In the genomic region with DNA sequence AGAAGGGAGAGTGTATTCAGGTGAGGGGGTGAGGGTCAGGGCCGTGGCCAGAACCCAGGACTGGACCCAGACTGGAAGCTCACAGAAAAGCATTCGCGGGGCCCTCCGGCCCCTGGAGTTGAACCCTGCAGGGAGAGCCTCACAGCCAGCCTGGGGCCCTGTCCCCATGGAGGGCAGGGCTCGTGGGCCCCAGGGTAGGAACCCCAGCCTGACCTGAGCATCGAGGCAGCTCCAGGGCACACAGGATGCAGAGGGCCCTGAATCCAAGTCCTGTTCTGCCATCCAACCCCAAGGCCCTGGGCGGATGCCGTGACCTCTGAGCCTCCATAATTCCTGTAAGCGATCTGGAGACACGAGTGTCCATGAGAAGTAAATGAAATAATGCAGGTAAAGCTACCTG, we compare ENCODE assay signal across 33 cellular contexts.
"Had no signal": no experiment of that assay in that cellular context is flagged by ENCODE, and none has a peak within 500 bp of the region (broad histone marks: within the 10 kb centered on the region; RNA-seq: fewer than 3 reads in every experiment).

No MANE protein-coding gene starts in this region.

- H3K27ac ChIP-seq: adrenal gland, body of pancreas, brain microvascular endothelial cell, breast epithelium, VCaP had no signal

- FAIRE-seq: astrocyte, TTC549 had no signal

- H3K36me3 ChIP-seq: adrenal gland, brain microvascular endothelial cell, breast epithelium had no signal

- DNase-seq: activated B cell treated with CpG ODN at 0.5 μM for 24 hours; activated CD4-positive, alpha-beta memory T cell treated with anti-CD3 and anti-CD28 coated beads for 36 hours; activated CD4-positive, alpha-beta T cell treated with anti-CD3 and anti-CD28 coated beads for 4 hours; activated CD4-positive, alpha-beta T cell treated with anti-CD3 and anti-CD28 coated beads, Interleukin-2, amount 10 ng/mL, durations not matched to agents 24 days and 14 days; activated CD4-positive, alpha-beta T cell treated with anti-CD3 and anti-CD28 coated beads, Interleukin-2, amount 50 U/mL, for 1 hour; activated CD4-positive, alpha-beta T cell treated with anti-CD3 and anti-CD28 coated beads, Interleukin-2, amount 50 U/mL, for 4 hours; activated CD4-positive, CD25-positive, alpha-beta regulatory T cell treated with anti-CD3 and anti-CD28 coated beads, Interleukin-2, amount 50 U/mL, for 72 hours; activated CD8-positive, alpha-beta memory T cell treated with anti-CD3 and anti-CD28 coated beads, Interleukin-2, amount 50 U/mL, for 4 hours; activated CD8-positive, alpha-beta T cell treated with anti-CD3 and anti-CD28 coated beads for 36 hours; activated effector memory CD4-positive, alpha-beta T cell treated with anti-CD3 and anti-CD28 coated beads, Interleukin-2, amount 50 U/mL, for 16 hours; activated gamma-delta T cell treated with Interleukin-2 at 50 U/mL for 16 hours; activated naive CD4-positive, alpha-beta T cell; activated naive CD4-positive, alpha-beta T cell treated with anti-CD3 and anti-CD28 coated beads for 36 hours; activated naive CD4-positive, alpha-beta T cell treated with anti-CD3 and anti-CD28 coated beads, Interleukin-2, amount 50 U/mL, for 16 hours; activated naive CD8-positive, alpha-beta T cell treated with anti-CD3 and anti-CD28 coated beads for 36 hours; activated T-cell treated with anti-CD3 and anti-CD28 coated beads for 4 hours; activated T-cell treated with anti-CD3 and anti-CD28 coated beads, Interleukin-2, amount 50 U/mL, for 1 hour; activated T-cell treated with anti-CD3 and anti-CD28 coated beads, Interleukin-2, amount 50 U/mL, for 4 hours; activated T-cell treated with anti-CD3 and anti-CD28 coated beads, Interleukin-2, amount 50 U/mL, for 72 hours; adrenal gland; amniotic stem cell; body of pancreas; brain microvascular endothelial cell; central memory CD4-positive, alpha-beta T cell; T-helper 1 cell; T-helper 2 cell; T-helper 9 cell had no signal

- H3K4me1 ChIP-seq: adrenal gland, body of pancreas had no signal

- ATAC-seq: activated CD8-positive, alpha-beta T cell treated with anti-CD3 and anti-CD28 coated beads for 36 hours; activated naive CD4-positive, alpha-beta T cell treated with anti-CD3 and anti-CD28 coated beads, Interleukin-2, amount 50 U/mL, for 72 hours; activated T-cell treated with anti-CD3 and anti-CD28 coated beads, Interleukin-2, amount 50 U/mL, for 4 hours; activated T-cell treated with anti-CD3 and anti-CD28 coated beads, Interleukin-2, amount 50 U/mL, for 72 hours; activated T-helper 17 cell treated with anti-CD3 and anti-CD28 coated beads, Interleukin-2, amount 50 U/mL, for 72 hours; body of pancreas had no signal

- H3K27me3 ChIP-seq: adrenal gland, body of pancreas, brain microvascular endothelial cell, breast epithelium had no signal

- H3K9me3 ChIP-seq: adrenal gland, body of pancreas, breast epithelium had no signal

- H3K4me3 ChIP-seq: adrenal gland, body of pancreas, breast epithelium had no signal
